Comparison of ENCODE assay signal across 2 cellular contexts in the genomic region with DNA sequence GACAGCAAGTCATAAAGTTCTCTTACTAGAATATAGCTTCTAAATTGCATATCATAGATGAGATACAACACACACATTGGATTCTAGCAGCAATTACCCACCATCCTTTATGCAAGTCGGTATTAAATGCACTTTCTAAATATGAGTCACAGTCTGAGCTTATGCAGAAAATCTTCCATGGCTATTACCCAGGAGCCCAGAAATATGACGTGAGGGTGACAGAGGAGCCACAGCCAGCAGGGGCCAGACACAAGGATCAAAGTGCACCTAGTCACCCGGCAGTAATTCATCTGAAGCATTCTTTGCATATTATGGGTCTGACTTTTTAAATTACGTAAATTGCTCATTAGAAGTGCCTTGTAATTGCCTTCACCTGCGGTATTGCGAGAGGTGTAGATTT.
TF ChIP-seq lines count a peak whose summit lies in the region.

No MANE protein-coding gene starts in this region.

TF ChIP-seq in endothelial cell of umbilical vein, 7 proteins besides CTCF, POLR2A, EP300 and RAD21:
- TF ChIP-seq MAX (IDR thresholded peaks at IDR 0.05; ENCODE audit: insufficient read depth, insufficient read length) (no peak), POLR2AphosphoS5 (IDR thresholded peaks at IDR 0.05; ENCODE audit: insufficient read depth, low read depth, low read length) (no peak)

TF ChIP-seq in HEK293T, 16 proteins besides CTCF, POLR2A, EP300 and RAD21:
- TF ChIP-seq L3MBTL2 (conservative IDR thresholded peaks at IDR 0.05): no peak
- no peak for TF ChIP-seq TARDBP (IDR thresholded peaks at IDR 0.05)
- no peak for TF ChIP-seq HDGF (IDR thresholded peaks at IDR 0.05; ENCODE audit: borderline replicate concordance)
- TF ChIP-seq ZNF384 (IDR thresholded peaks at IDR 0.05): no peak
- TF ChIP-seq SUZ12 (IDR thresholded peaks at IDR 0.05): no peak
- TF ChIP-seq FOXK2 (IDR thresholded peaks at IDR 0.05): no peak
- no peak for TF ChIP-seq NFRKB (IDR thresholded peaks at IDR 0.05)
- no peak for TF ChIP-seq SP1 (IDR thresholded peaks at IDR 0.05)
- no peak for TF ChIP-seq ELF4 (IDR thresholded peaks at IDR 0.05)
- no peak for TF ChIP-seq CTBP1 (IDR thresholded peaks at IDR 0.05; ENCODE audit: borderline replicate concordance)
- TF ChIP-seq ARNT (IDR thresholded peaks at IDR 0.05): no peak
- TF ChIP-seq BHLHE40 (IDR thresholded peaks at IDR 0.05; ENCODE audit: borderline replicate concordance): no peak
- no peak for TF ChIP-seq LEF1 (IDR thresholded peaks at IDR 0.05; ENCODE audit: borderline replicate concordance)
- no peak for TF ChIP-seq FOXM1 (IDR thresholded peaks at IDR 0.05; ENCODE audit: borderline replicate concordance)
